1 cellular context compared by ENCODE assay signal in the genomic region with DNA sequence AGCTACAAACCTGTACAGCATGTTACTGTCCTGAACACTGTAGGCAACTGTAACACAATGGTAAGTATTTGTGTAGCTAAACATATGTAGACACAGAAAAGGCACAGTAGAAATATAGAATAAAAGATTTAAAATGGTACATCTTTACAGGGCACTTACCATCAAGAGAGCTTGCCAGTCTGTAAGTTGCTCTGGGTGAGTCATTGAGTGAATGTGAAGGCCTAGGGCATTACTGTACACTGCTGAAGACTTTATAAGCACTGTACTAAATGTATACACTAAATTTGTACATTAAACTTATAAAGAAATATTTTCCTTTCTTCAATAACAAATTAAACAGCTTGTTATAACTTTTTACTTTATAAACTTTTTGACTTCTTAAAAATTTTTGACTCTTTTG.
TF ChIP-seq lines count a peak whose summit lies in the region.

No MANE protein-coding gene starts in this region.

TF ChIP-seq in SK-N-SH, 30 proteins besides CTCF, POLR2A, EP300 and RAD21 (continued from another document):
- TF ChIP-seq, protein P1, sequence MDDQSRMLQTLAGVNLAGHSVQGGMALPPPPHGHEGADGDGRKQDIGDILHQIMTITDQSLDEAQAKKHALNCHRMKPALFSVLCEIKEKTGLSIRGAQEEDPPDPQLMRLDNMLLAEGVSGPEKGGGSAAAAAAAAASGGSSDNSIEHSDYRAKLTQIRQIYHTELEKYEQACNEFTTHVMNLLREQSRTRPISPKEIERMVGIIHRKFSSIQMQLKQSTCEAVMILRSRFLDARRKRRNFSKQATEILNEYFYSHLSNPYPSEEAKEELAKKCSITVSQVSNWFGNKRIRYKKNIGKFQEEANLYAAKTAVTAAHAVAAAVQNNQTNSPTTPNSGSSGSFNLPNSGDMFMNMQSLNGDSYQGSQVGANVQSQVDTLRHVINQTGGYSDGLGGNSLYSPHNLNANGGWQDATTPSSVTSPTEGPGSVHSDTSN (IDR thresholded peaks at IDR 0.05) = no peak
